ENCODE assay signal across 8 cellular contexts in the genomic region with DNA sequence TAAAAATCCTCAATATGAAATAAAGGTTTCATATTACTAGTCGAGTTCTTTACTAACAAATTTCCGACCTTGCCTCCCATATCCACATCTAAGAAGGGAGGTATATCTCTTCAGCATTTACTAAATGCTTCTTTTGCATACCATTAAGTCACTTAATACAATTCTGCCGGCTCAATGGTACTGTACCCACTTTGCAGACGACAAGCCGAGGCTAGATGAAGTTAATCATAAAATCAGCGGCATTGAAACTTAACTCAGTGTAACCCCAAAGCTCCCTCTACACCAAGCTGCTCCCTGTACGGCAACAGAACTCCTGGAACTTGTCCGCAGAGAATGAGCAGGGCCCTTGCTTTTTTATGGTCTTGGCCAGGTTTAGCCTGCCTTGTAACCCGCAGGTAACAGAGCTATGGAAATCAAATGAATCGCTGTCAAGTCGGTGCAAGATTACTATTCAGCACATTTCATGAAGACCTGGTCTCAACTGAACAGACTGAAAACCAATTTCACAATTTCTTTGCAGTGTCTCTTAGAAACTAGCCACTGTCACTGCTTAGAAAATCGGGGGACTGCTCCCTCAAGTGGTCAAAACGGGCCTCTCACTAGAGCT. TPM values are rescaled to one million over a fixed set of nuclear protein-coding genes. Genes with fewer than 3 reads are reported as not detected.
DNase-seq lines count a peak whose midpoint lies in the region; FAIRE-seq and TF ChIP-seq lines count a peak whose summit lies in the region.

No MANE protein-coding gene starts in this region.

- no peak overlapping the region for H2BK20ac ChIP-seq in H9 (ENCODE audit: low read depth, low read length, poor library complexity, severe bottlenecking)

- H3K27me3 ChIP-seq in DOHH2 (ENCODE audit: control insufficient read depth, low read length) (no peaks in the 10 kb centered on the region), H9 (ENCODE audit: insufficient read depth, low read length) (no peaks in the 10 kb centered on the region), SJSA1 (replicated peaks) (no peaks in the 10 kb centered on the region), prostate gland (replicated peaks; ENCODE audit: insufficient read depth) (no peaks in the 10 kb centered on the region)

- H3K56ac ChIP-seq in H9 (ENCODE audit: insufficient read length, low read depth, low read length): no peak overlapping the region

- no peaks in the 10 kb centered on the region for H3F3A ChIP-seq in DOHH2 (ENCODE audit: control insufficient read depth, insufficient read depth)

- H3K27ac ChIP-seq in DOHH2 (ENCODE audit: low read depth, low read length) (peak overlapping the region; percentile 79), H9 (ENCODE audit: insufficient read length, low read depth, low read length) (no peak overlapping the region), SJSA1 (no peak overlapping the region), prostate gland (peak overlapping the region; percentile 85 to 91)

- no peaks in the 10 kb centered on the region for H3K27me3 Mint-ChIP-seq in H9 (ENCODE audit: low read depth)

- no peak overlapping the region for H2BK15ac ChIP-seq in H9 (ENCODE audit: low read depth, low read length)

- H2AK5ac ChIP-seq in H9 (ENCODE audit: insufficient read length, low read length): no peak overlapping the region

- H3K4me3 ChIP-seq in DOHH2 (ENCODE audit: low read length) (peak overlapping the region; percentile 84), SJSA1 (peak overlapping the region; percentile 59), fibroblast of villous mesenchyme (ENCODE audit: low read depth, low read length) (peak overlapping the region; percentile 98), prostate gland (peak overlapping the region; percentile 44 to 58)

- no peaks in the 10 kb centered on the region for H3K79me1 ChIP-seq in H9 (ENCODE audit: insufficient read depth, low read depth, low read length, poor library complexity, severe bottlenecking)

- no peak overlapping the region for H3T11ph ChIP-seq in H9 (ENCODE audit: low read length)

- no peak overlapping the region for H3K14ac ChIP-seq in H9 (ENCODE audit: insufficient read depth, low read length)

- H3K18ac ChIP-seq in H9 (ENCODE audit: insufficient read length, low read depth, low read length): no peak overlapping the region

- no peak overlapping the region for H2BK120ac ChIP-seq in H9 (ENCODE audit: low read depth, low read length, poor library complexity, severe bottlenecking)

- H4K8ac ChIP-seq in H9 (replicated peaks; ENCODE audit: insufficient read length, low read depth, low read length): no peak overlapping the region

- no peak for FAIRE-seq in RCC 7860 (lab: Jason Lieb, UNC)

- no peak overlapping the region for H3K23ac ChIP-seq in H9 (ENCODE audit: insufficient read length, low read depth, low read length)

- H3K9ac ChIP-seq in H9 (ENCODE audit: extremely low read depth, insufficient read length, low read length): peak overlapping the region; percentile 44

- H3K4me1 Mint-ChIP-seq in H9: peaks cover 28 to 32% of the 10 kb centered on the region in 2 experiments

- no CpG with 5 or more reads among the region's 13 CpGs for WGBS in H9 (ENCODE audit: extremely low coverage, insufficient read length, low lambda C conversion rate)
- WGBS in prostate gland: under 1% methylated on average over 13 of the region's 13 CpGs

- no peak overlapping the region for H2BK5ac ChIP-seq in H9 (ENCODE audit: insufficient read length, low read length)

- H2BK12ac ChIP-seq in H9 (ENCODE audit: insufficient read length, low read depth, low read length): no peak overlapping the region

- no peak for DNase-seq in H9
- DNase-seq in SJSA1 (ENCODE audit: low read depth in 1 of 2, low spot score in 2 of 2): no peak
- DNase-seq in fibroblast of villous mesenchyme (ENCODE audit: low read depth): no peak
- DNase-seq in prostate gland (ENCODE audit: low spot score): no peak
- no peak for DNase-seq in AG20443 (ENCODE audit: low spot score)
- DNase-seq in RCC 7860 (ENCODE audit: low spot score): no peak
- no peak for DNase-seq in kidney glomerular epithelial cell (lab: John Stamatoyannopoulos, UW)

- peak; percentile 4 for TF ChIP-seq POLR2A in prostate gland (IDR thresholded peaks at IDR 0.05)

- no peaks in the 10 kb centered on the region for H3K9me3 ChIP-seq in DOHH2 (ENCODE audit: control insufficient read depth, insufficient read depth, low read length)
- no peaks in the 10 kb centered on the region for H3K9me3 ChIP-seq in H9 (ENCODE audit: control insufficient read depth, low read depth, low read length)
- H3K9me3 ChIP-seq in SJSA1 (replicated peaks): no peaks in the 10 kb centered on the region
- H3K9me3 ChIP-seq in prostate gland: no peaks in the 10 kb centered on the region

- no peak overlapping the region for H4K5ac ChIP-seq in H9 (ENCODE audit: insufficient read length, low read depth, low read length)

- intact Hi-C loops in prostate gland (cut with DNase I): loop anchor here (10.0 kb wide), 1 partner anchor 350 kb away; no protein-coding TSS in a partner anchor

- peak overlapping the region in 2 of 3 experiments; percentile 99 to 100; a peak in 6 of 7 replicates for H3K27ac Mint-ChIP-seq in H9

- no peak overlapping the region for H2AFZ ChIP-seq in H9 (ENCODE audit: low read length)

- H3K4me2 ChIP-seq in DOHH2 (ENCODE audit: low read length): peak overlapping the region; percentile 87
- peak overlapping the region; percentile 79 for H3K4me2 ChIP-seq in H9 (ENCODE audit: insufficient read depth, insufficient read length, low read length)

- H4K91ac ChIP-seq in H9 (ENCODE audit: insufficient read length, low read depth, low read length): no peak overlapping the region

- peaks cover 5% of the 10 kb centered on the region for H3K23me2 ChIP-seq in H9 (ENCODE audit: insufficient read length, low read depth, low read length, poor library complexity, severe bottlenecking)

- peaks cover 14 to 25% (median 20%) of the 10 kb centered on the region in 3 experiments for H3K36me3 Mint-ChIP-seq in H9 (ENCODE audit: insufficient read depth in 1 of 3, low read depth in 3 of 3)

- H3K79me2 ChIP-seq in DOHH2 (ENCODE audit: control insufficient read depth, low read length) (peaks cover 93% of the 10 kb centered on the region), H9 (ENCODE audit: insufficient read depth, low read length) (peaks cover 21% of the 10 kb centered on the region)

- peak overlapping the region; percentile 97 to 98 for H3K4me3 Mint-ChIP-seq in H9

- H4K20me1 ChIP-seq in DOHH2 (ENCODE audit: control insufficient read depth, insufficient read depth, low read depth, low read length) (peaks cover 37% of the 10 kb centered on the region), H9 (ENCODE audit: control insufficient read depth, insufficient read depth, insufficient read length) (no peaks in the 10 kb centered on the region)

- H3K4ac ChIP-seq in H9 (ENCODE audit: low read depth, low read length): no peak overlapping the region

- H3K36me3 ChIP-seq in DOHH2 (ENCODE audit: control insufficient read depth, low read length) (peaks cover 63% of the 10 kb centered on the region), SJSA1 (peaks cover 21% of the 10 kb centered on the region), prostate gland (no peaks in the 10 kb centered on the region)

- H3K9me3 Mint-ChIP-seq in H9: peaks cover 0 to 3% of the 10 kb centered on the region in 2 experiments; a peak in 1 of 5 replicates

- H3K9me2 ChIP-seq in DOHH2 (replicated peaks; ENCODE audit: control insufficient read depth, low read length): no peaks in the 10 kb centered on the region

- H3K4me1 ChIP-seq in DOHH2 (ENCODE audit: control insufficient read depth, low read length) (peaks cover 56% of the 10 kb centered on the region), H9 (ENCODE audit: insufficient read depth, low read length) (no peaks in the 10 kb centered on the region), SJSA1 (replicated peaks) (peaks cover 22% of the 10 kb centered on the region), prostate gland (replicated peaks) (peaks cover 9% of the 10 kb centered on the region)

- TF ChIP-seq CTCF in DOHH2 (IDR thresholded peaks at IDR 0.05; ENCODE audit: low read depth, low read length, poor library complexity, severe bottlenecking): no peak
- TF ChIP-seq CTCF in H9 (conservative IDR thresholded peaks at IDR 0.05): no peak
- peak; percentile 70 for TF ChIP-seq CTCF in fibroblast of villous mesenchyme (IDR thresholded peaks at IDR 0.05; ENCODE audit: insufficient read depth, low read depth, low read length)
- no peak for TF ChIP-seq CTCF in prostate gland (IDR thresholded peaks at IDR 0.05)

RNA-seq across cellular contexts. Expression of gene INTS7, which starts 0.7 kb away (rescaled TPM):
- total RNA-seq in H9 (2021) (30.9 and 32.3 TPM in 2 replicates), fibroblast of villous mesenchyme (14.5 and 22.9 TPM in 2 replicates), prostate gland (10 to 100 TPM; 12.5 to 15.5 TPM)
- total RNA-seq in SJSA1 (2014; rRNA removed; shearing (Covaris generic)): 11.8 and 28.8 TPM in 2 replicates

RNA-seq across cellular contexts. Expression of gene DTL, which starts 0.9 kb away (rescaled TPM):
- 70.1 and 73.0 TPM in 2 replicates for total RNA-seq in H9 (2021)
- 36.7 and 59.4 TPM in 2 replicates for total RNA-seq in SJSA1 (2014; rRNA removed; shearing (Covaris generic))
- 13.2 and 16.0 TPM in 2 replicates for total RNA-seq in fibroblast of villous mesenchyme
- total RNA-seq in prostate gland: 1 to 10 TPM; 1.5 to 7.1 TPM

Comparison
In these comparisons a context has a peak if more than half of its experiments do, and no peak if none do; other contexts are left out.
1. H3K27ac ChIP-seq: peak in DOHH2 (single experiment) and prostate gland (2 of 2); none in H9 (single experiment) and SJSA1 (single experiment).
2. Peak in every context shown above with its lines, with median percentiles within 50 percentile points of each other: H3K4me3 ChIP-seq.